ENCODE assay signal across 8 cellular contexts in the genomic region with DNA sequence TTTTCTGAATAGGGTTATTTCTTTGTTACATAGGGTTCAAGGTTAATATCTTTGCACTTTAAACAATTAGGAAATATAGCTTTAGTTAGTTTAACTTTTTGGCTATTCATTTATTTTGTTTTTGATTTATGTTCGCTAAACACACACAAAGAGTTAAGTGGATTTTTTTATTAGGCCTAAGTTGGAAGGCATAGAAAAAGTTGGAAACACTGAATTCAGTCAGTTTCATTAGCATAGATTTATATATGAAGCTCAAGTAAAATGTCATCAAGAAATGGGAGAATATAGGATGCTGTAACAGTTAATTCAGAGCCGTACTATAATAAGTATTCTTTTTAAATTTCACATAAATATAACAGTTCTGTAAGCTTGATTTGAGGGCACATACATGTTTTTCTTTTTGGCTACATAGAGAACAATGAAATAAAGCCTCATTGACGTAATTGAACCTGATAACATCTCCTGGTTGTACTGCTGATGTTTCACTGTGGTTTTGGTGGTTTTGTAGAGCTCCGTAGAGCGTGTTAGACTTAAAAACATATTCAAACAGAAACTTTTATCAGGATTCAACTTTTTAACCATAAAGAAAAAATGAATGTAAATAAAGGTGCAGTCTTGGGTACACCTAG.
DNase-seq lines count a peak whose midpoint lies in the region; ATAC-seq and TF ChIP-seq lines count a peak whose summit lies in the region.

No MANE protein-coding gene starts in this region.

- no peaks in the 10 kb centered on the region for H3K4me1 ChIP-seq in GM23338 (ENCODE audit: insufficient read depth)

- no peak overlapping the region for H3K27ac Mint-ChIP-seq in activated T-cell treated with anti-CD3 and anti-CD28 coated beads, Interleukin-2, amount 50 U/mL, for 72 hours
- no peak overlapping the region for H3K27ac Mint-ChIP-seq in GM23338

- CTCF ChIA-PET in GM10248 (lab: Yijun Ruan, JAX): interaction anchor here (1.1 to 6.7 kb wide), 3 partner anchors 136 to 142 kb away, joined by 3 to 47 read pairs (median 5); no protein-coding TSS in a partner anchor

- no peak overlapping the region for H3K4me2 ChIP-seq in GM23338

- H3K79me2 ChIP-seq in GM23338 (replicated peaks; ENCODE audit: insufficient read depth): no peaks in the 10 kb centered on the region

- no peak overlapping the region for H3K4me3 ChIP-seq in GM23338

- H3K36me3 ChIP-seq in GM23338 (ENCODE audit: insufficient read depth): no peaks in the 10 kb centered on the region

- no peak overlapping the region for H2AFZ ChIP-seq in GM23338

- H3K27me3 ChIP-seq in GM23338 (ENCODE audit: insufficient read depth): no peaks in the 10 kb centered on the region

- peaks cover 47% of the 10 kb centered on the region for H3K4me1 Mint-ChIP-seq in activated T-cell treated with anti-CD3 and anti-CD28 coated beads, Interleukin-2, amount 50 U/mL, for 72 hours (ENCODE audit: low read depth)
- no peaks in the 10 kb centered on the region for H3K4me1 Mint-ChIP-seq in GM23338

- ATAC-seq in GM21381 (IDR thresholded peaks at IDR 0.05; ENCODE audit: unreplicated experiment): peak; percentile 85
- peak; percentile 92 for ATAC-seq in HG03565 (IDR thresholded peaks at IDR 0.05; ENCODE audit: unreplicated experiment)
- peak; percentile 86 to 89 for ATAC-seq in activated T-cell treated with anti-CD3 and anti-CD28 coated beads, Interleukin-2, amount 50 U/mL, for 72 hours (replicated peaks in 1 of 2)
- no peak for ATAC-seq in GM23338

- H3K27me3 Mint-ChIP-seq in activated T-cell treated with anti-CD3 and anti-CD28 coated beads, Interleukin-2, amount 50 U/mL, for 72 hours (ENCODE audit: low read depth): no peaks in the 10 kb centered on the region
- H3K27me3 Mint-ChIP-seq in GM23338 (ENCODE audit: insufficient read depth, low read depth, poor library complexity): no peaks in the 10 kb centered on the region

- H4K20me1 ChIP-seq in GM23338 (replicated peaks; ENCODE audit: insufficient read depth): no peaks in the 10 kb centered on the region

- H3K4me3 Mint-ChIP-seq in activated T-cell treated with anti-CD3 and anti-CD28 coated beads, Interleukin-2, amount 50 U/mL, for 72 hours: no peak overlapping the region
- H3K4me3 Mint-ChIP-seq in GM23338: no peak overlapping the region

- POLR2A ChIA-PET in GM10248 (lab: Yijun Ruan, JAX): interaction anchor here (0.6 to 1.4 kb wide), 2 partner anchors 127 to 184 kb away, joined by 3 to 5 read pairs; a partner anchor contains a TSS

- no peak overlapping the region for H3K27ac ChIP-seq in GM23338 (ENCODE audit: low read depth)

- H3F3A ChIP-seq in GM23338 (replicated peaks; ENCODE audit: low read depth): no peaks in the 10 kb centered on the region

- no peaks in the 10 kb centered on the region for H3K9me3 Mint-ChIP-seq in activated T-cell treated with anti-CD3 and anti-CD28 coated beads, Interleukin-2, amount 50 U/mL, for 72 hours
- no peaks in the 10 kb centered on the region for H3K9me3 Mint-ChIP-seq in GM23338

- no peaks in the 10 kb centered on the region for H3K9me2 ChIP-seq in GM23338 (ENCODE audit: insufficient read depth)

- no peak for TF ChIP-seq CTCF in GM10248 (IDR thresholded peaks at IDR 0.05; ENCODE audit: control extremely low read depth, extremely low read depth, low read depth, missing control alignments)
- no peak for TF ChIP-seq CTCF in GM23338 (conservative IDR thresholded peaks at IDR 0.05; ENCODE audit: low read depth in 2 of 2)

- DNase-seq in GM10248 (ENCODE audit: extremely low spot score) (peak; percentile 16), GM23338 (ENCODE audit: low spot score) (no peak), NCI-H524 treated with DMSO at 0.1 percent for 48 hours (lab: John Stamatoyannopoulos, UW) (no peak), COLO668 (lab: John Stamatoyannopoulos, UW; ENCODE audit: unreplicated experiment) (no peak)
- DNase-seq in activated T-cell treated with anti-CD3 and anti-CD28 coated beads, Interleukin-2, amount 50 U/mL, for 72 hours: peak; percentile 53
- DNase-seq in stimulated activated naive CD4-positive, alpha-beta T cell treated with Interleukin-2 at 50 U/mL for 16 hours (lab: John Stamatoyannopoulos, UW): peak; percentile 9

- H3K36me3 Mint-ChIP-seq in activated T-cell treated with anti-CD3 and anti-CD28 coated beads, Interleukin-2, amount 50 U/mL, for 72 hours (ENCODE audit: insufficient read depth in 2 of 2): peaks cover 0 to 2% of the 10 kb centered on the region in 2 donors
- no peaks in the 10 kb centered on the region for H3K36me3 Mint-ChIP-seq in GM23338 (ENCODE audit: low read depth)

TF ChIP-seq in GM23338, 12 proteins besides CTCF, POLR2A, EP300 and RAD21:
- TF ChIP-seq POLR2AphosphoS5 (IDR thresholded peaks at IDR 0.05; ENCODE audit: low read depth): no peak
- TF ChIP-seq, protein P1, sequence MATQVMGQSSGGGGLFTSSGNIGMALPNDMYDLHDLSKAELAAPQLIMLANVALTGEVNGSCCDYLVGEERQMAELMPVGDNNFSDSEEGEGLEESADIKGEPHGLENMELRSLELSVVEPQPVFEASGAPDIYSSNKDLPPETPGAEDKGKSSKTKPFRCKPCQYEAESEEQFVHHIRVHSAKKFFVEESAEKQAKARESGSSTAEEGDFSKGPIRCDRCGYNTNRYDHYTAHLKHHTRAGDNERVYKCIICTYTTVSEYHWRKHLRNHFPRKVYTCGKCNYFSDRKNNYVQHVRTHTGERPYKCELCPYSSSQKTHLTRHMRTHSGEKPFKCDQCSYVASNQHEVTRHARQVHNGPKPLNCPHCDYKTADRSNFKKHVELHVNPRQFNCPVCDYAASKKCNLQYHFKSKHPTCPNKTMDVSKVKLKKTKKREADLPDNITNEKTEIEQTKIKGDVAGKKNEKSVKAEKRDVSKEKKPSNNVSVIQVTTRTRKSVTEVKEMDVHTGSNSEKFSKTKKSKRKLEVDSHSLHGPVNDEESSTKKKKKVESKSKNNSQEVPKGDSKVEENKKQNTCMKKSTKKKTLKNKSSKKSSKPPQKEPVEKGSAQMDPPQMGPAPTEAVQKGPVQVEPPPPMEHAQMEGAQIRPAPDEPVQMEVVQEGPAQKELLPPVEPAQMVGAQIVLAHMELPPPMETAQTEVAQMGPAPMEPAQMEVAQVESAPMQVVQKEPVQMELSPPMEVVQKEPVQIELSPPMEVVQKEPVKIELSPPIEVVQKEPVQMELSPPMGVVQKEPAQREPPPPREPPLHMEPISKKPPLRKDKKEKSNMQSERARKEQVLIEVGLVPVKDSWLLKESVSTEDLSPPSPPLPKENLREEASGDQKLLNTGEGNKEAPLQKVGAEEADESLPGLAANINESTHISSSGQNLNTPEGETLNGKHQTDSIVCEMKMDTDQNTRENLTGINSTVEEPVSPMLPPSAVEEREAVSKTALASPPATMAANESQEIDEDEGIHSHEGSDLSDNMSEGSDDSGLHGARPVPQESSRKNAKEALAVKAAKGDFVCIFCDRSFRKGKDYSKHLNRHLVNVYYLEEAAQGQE (IDR thresholded peaks at IDR 0.05; ENCODE audit: unreplicated experiment): no peak
- no peak for TF ChIP-seq ZNF114 (CRISPR knock-in tag; IDR thresholded peaks at IDR 0.05)
- TF ChIP-seq NANOG (IDR thresholded peaks at IDR 0.05; ENCODE audit: borderline replicate concordance): no peak
- TF ChIP-seq JUNB (IDR thresholded peaks at IDR 0.05; ENCODE audit: unreplicated experiment): no peak
- no peak for TF ChIP-seq EZH2 (IDR thresholded peaks at IDR 0.05; ENCODE audit: low read depth, unreplicated experiment)
- no peak for TF ChIP-seq ZNF331 (CRISPR knock-in tag; IDR thresholded peaks at IDR 0.05; ENCODE audit: low read depth)

Comparison
In these comparisons a context has a peak if more than half of its experiments do, and no peak if none do; other contexts are left out.
1. DNase-seq: peak in GM10248 (single experiment), activated T-cell treated with anti-CD3 and anti-CD28 coated beads, Interleukin-2, amount 50 U/mL, for 72 hours (2 of 2) and stimulated activated naive CD4-positive, alpha-beta T cell treated with Interleukin-2 at 50 U/mL for 16 hours (single experiment); none in GM23338 (single experiment), NCI-H524 treated with DMSO at 0.1 percent for 48 hours (single experiment) and COLO668 (single experiment).